In the genomic region with DNA sequence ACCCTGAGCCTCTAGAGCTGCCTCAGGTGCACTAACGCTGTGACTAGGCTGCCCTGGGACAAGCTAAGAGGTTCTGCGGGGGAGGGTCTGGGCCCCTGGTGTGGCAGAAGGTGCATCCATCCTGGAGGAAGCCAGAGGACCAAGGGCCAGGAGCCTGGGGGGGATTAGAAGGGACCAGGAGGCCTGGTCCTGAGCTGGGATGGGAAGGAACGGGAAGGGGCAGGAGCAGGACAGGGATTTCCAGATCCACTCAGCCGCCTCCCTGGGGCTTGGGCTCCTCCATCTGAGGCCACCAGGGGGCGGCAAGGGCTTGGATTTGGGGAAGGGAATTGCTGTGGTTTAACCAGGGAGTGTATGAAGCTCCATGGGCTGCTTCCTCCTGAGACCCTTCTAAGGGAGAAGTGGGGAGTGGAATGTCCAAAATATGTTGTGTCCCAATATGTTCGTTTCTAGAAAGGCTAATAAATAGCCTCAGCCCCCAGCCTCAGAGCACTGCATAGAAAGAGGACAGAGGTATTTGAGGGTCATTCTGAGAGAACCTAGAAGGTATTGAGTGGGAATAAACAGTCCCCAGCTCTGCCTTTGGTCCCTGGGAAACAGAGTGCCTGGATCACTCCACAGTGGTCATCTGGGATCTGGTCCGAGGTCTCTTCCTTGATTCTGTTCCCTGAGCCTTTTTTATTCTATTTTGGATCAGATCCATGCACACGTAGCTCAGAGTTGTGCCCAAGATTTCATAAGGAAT, we compare ENCODE assay signal across 8 cellular contexts. TPM values are rescaled to one million over a fixed set of nuclear protein-coding genes. Genes with fewer than 3 reads are reported as not detected.
DNase-seq lines count a peak whose midpoint lies in the region; ATAC-seq, FAIRE-seq and TF ChIP-seq lines count a peak whose summit lies in the region.

No MANE protein-coding gene starts in this region.

- no peak overlapping the region for H3K4me3 Mint-ChIP-seq in astrocyte (ENCODE audit: unreplicated experiment)
- no peak overlapping the region for H3K4me3 Mint-ChIP-seq in stimulated activated naive CD8-positive, alpha-beta T cell treated with anti-CD3 and anti-CD28 coated beads, Interleukin-15, amount 100 ng/mL, for 72 hours

- H3K9me3 ChIP-seq in HCT116 (ENCODE audit: control insufficient read depth in 1 of 2, insufficient read depth in 1 of 2, low read depth in 1 of 2, low read length in 2 of 2) (no peaks in the 10 kb centered on the region), Panc1 (ENCODE audit: control insufficient read depth, insufficient read depth, low read depth, low read length) (no peaks in the 10 kb centered on the region), astrocyte (ENCODE audit: insufficient read depth, low read depth, low read length) (no peaks in the 10 kb centered on the region)

- BruUV-seq in HCT116 (replicated peaks; lab: Mats Ljungman, UMichigan) = no TSS peak
- BruUV-seq in Panc1 (replicated peaks; lab: Mats Ljungman, UMichigan) = no TSS peak

- no peaks in the 10 kb centered on the region for H3K9me2 ChIP-seq in HCT116 (ENCODE audit: insufficient read depth)

- H3K36me3 Mint-ChIP-seq in astrocyte (ENCODE audit: low read depth, unreplicated experiment) = no peaks in the 10 kb centered on the region

- no peak for FAIRE-seq in astrocyte (lab: Jason Lieb, UNC)

- in situ Hi-C loops in Panc1 (cut with HindIII; ENCODE audit: low pct_unique_long_range_greater_than_20kb, low sequenced_read_pairs) = no loop called here

- peak; percentile 62 for TF ChIP-seq RAD21 in HCT116 (IDR thresholded peaks at IDR 0.05; ENCODE audit: low read depth)

- H3K4me1 ChIP-seq in HCT116 (ENCODE audit: control insufficient read depth in 1 of 2, insufficient read depth in 2 of 2, low read length in 2 of 2) (peaks cover 5 to 9% of the 10 kb centered on the region in 2 experiments; a peak in 3 of 4 replicates), Panc1 (ENCODE audit: control insufficient read depth, insufficient read depth, low read length) (no peaks in the 10 kb centered on the region), astrocyte (ENCODE audit: insufficient read depth, low read length) (peaks cover 2% of the 10 kb centered on the region)

- peak; percentile 74 for DNase-seq in COLO829 (ENCODE audit: low spot score)
- DNase-seq in HCT116 (ENCODE audit: low read depth, low spot score) = peak; percentile 29
- DNase-seq in Panc1 (ENCODE audit: low read depth, low spot score) = no peak
- no peak for DNase-seq in astrocyte (ENCODE audit: low read depth)
- DNase-seq in iris pigment epithelial cell (ENCODE audit: low read depth) = peak; percentile 50
- DNase-seq in stimulated activated naive CD8-positive, alpha-beta T cell treated with anti-CD3 and anti-CD28 coated beads, Interleukin-15, amount 100 ng/mL, for 72 hours = peak; percentile 20 to 23

- peak; percentile 99 for ATAC-seq in HCT116
- peak; percentile 88 for ATAC-seq in Panc1
- no peak for ATAC-seq in stimulated activated naive CD8-positive, alpha-beta T cell treated with anti-CD3 and anti-CD28 coated beads, Interleukin-15, amount 100 ng/mL, for 72 hours
- no peak for ATAC-seq in HG03196 (IDR thresholded peaks at IDR 0.05; ENCODE audit: unreplicated experiment)
- ATAC-seq in GM21423 (IDR thresholded peaks at IDR 0.05; ENCODE audit: unreplicated experiment) = no peak

- H3K36me3 ChIP-seq in HCT116 (ENCODE audit: control insufficient read depth in 1 of 2, insufficient read depth in 2 of 2, low read length in 2 of 2) (no peaks in the 10 kb centered on the region), Panc1 (ENCODE audit: control insufficient read depth, insufficient read depth, low read length) (no peaks in the 10 kb centered on the region), astrocyte (ENCODE audit: insufficient read depth, low read length) (no peaks in the 10 kb centered on the region)

- H3K27me3 Mint-ChIP-seq in astrocyte (ENCODE audit: low read depth, unreplicated experiment) = peaks cover 73% of the 10 kb centered on the region
- H3K27me3 Mint-ChIP-seq in stimulated activated naive CD8-positive, alpha-beta T cell treated with anti-CD3 and anti-CD28 coated beads, Interleukin-15, amount 100 ng/mL, for 72 hours = peaks cover 26% of the 10 kb centered on the region

- H3K79me2 ChIP-seq in HCT116 (ENCODE audit: insufficient read depth, low read length) (no peaks in the 10 kb centered on the region), astrocyte (ENCODE audit: insufficient read depth, low read length) (no peaks in the 10 kb centered on the region)

- no peak for TF ChIP-seq POLR2A in HCT116 (IDR thresholded peaks at IDR 0.05; ENCODE audit: borderline replicate concordance, extremely low read depth, insufficient read depth, insufficient read length)

- no peak overlapping the region for H3K9ac ChIP-seq in HCT116 (ENCODE audit: low read length)
- H3K9ac ChIP-seq in astrocyte (ENCODE audit: low read length) = no peak overlapping the region

- RAD21 ChIA-PET in HCT116 (lab: Charles Lee; ENCODE audit: low non-redundant PET in 1 of 2, low total read pairs in 2 of 2, uncharacterized antibody in 2 of 2, unreplicated experiment in 2 of 2) = interaction anchor here in 1 of 2 experiments (1.2 to 1.3 kb wide), 2 partner anchors 10 to 11 kb away, joined by 3 to 4 read pairs; no protein-coding TSS in a partner anchor

- CTCF ChIA-PET in HCT116 (lab: Charles Lee) = interaction anchor here (0.6 to 2.2 kb wide), 22 partner anchors 9 to 308 kb away, joined by 3 to 64 read pairs (median 4); partner anchors contain the start of gene ZNF280B
- CTCF ChIA-PET in Panc1 (lab: Charles Lee) = interaction anchor here (0.6 to 2.1 kb wide), 5 partner anchors 9 to 167 kb away, joined by 3 to 13 read pairs (median 4); no protein-coding TSS in a partner anchor

- H3K4me3 ChIP-seq in HCT116 (replicated peaks in 1 of 2; ENCODE audit: low read depth in 1 of 2, low read length in 2 of 2) (no peak overlapping the region), Panc1 (ENCODE audit: low read depth in 2 of 2, low read length in 2 of 2) (no peak overlapping the region), astrocyte (ENCODE audit: insufficient read depth, low read depth, low read length) (no peak overlapping the region)

- no peaks in the 10 kb centered on the region for H3K4me1 Mint-ChIP-seq in astrocyte (ENCODE audit: low read depth, unreplicated experiment)
- no peaks in the 10 kb centered on the region for H3K4me1 Mint-ChIP-seq in stimulated activated naive CD8-positive, alpha-beta T cell treated with anti-CD3 and anti-CD28 coated beads, Interleukin-15, amount 100 ng/mL, for 72 hours

- no peaks in the 10 kb centered on the region for H3K27me3 ChIP-seq in HCT116 (ENCODE audit: insufficient read depth, low read length)
- no peaks in the 10 kb centered on the region for H3K27me3 ChIP-seq in Panc1 (ENCODE audit: control insufficient read depth, insufficient read depth, low read length)
- H3K27me3 ChIP-seq in astrocyte (ENCODE audit: insufficient read depth, low read length) = peaks cover 2% of the 10 kb centered on the region

- intact Hi-C loops in HCT116 (cut with micrococcal nuclease) = no loop called here
- intact Hi-C loops in Panc1 (cut with micrococcal nuclease; ENCODE audit: unreplicated experiment) = no loop called here

- TF ChIP-seq CTCF in HCT116 (IDR thresholded peaks at IDR 0.05 in 2 of 3, conservative IDR thresholded peaks at IDR 0.05 in 1 of 3; ENCODE audit: borderline replicate concordance in 1 of 3, insufficient read depth in 1 of 3, low read depth in 2 of 3, low read length in 2 of 3) (peak; percentile 56 to 95 (median 90); a peak in 5 of 6 replicates), Panc1 (IDR thresholded peaks at IDR 0.05) (peak; percentile 86), astrocyte (IDR thresholded peaks at IDR 0.05; ENCODE audit: insufficient read depth, low read depth, low read length) (peak; percentile 66)

- no peaks in the 10 kb centered on the region for H4K20me1 ChIP-seq in HCT116 (ENCODE audit: insufficient read depth)
- no peaks in the 10 kb centered on the region for H4K20me1 ChIP-seq in astrocyte (ENCODE audit: insufficient read depth, low read length)

- H3K4me2 ChIP-seq in HCT116 (ENCODE audit: low read length) = no peak overlapping the region
- H3K4me2 ChIP-seq in astrocyte (ENCODE audit: low read length) = no peak overlapping the region

- POLR2A ChIA-PET in HCT116 (lab: Charles Lee) (interaction anchor here (1.7 kb wide), 1 partner anchor 11 kb away, joined by 12 read pairs; no protein-coding TSS in a partner anchor), Panc1 (lab: Charles Lee) (no interaction called here)

- H2AFZ ChIP-seq in HCT116 (ENCODE audit: low read depth, low read length, poor library complexity, severe bottlenecking) = no peak overlapping the region
- no peak overlapping the region for H2AFZ ChIP-seq in astrocyte (ENCODE audit: low read depth, low read length)

- H3K27ac ChIP-seq in HCT116 (ENCODE audit: low read depth, low read length) (no peak overlapping the region), Panc1 (ENCODE audit: low read length) (no peak overlapping the region), astrocyte (ENCODE audit: low read depth, low read length) (no peak overlapping the region)

- no peaks in the 10 kb centered on the region for H3K9me3 Mint-ChIP-seq in astrocyte (ENCODE audit: unreplicated experiment)
- H3K9me3 Mint-ChIP-seq in stimulated activated naive CD8-positive, alpha-beta T cell treated with anti-CD3 and anti-CD28 coated beads, Interleukin-15, amount 100 ng/mL, for 72 hours = no peaks in the 10 kb centered on the region

- no peak overlapping the region for H3K27ac Mint-ChIP-seq in astrocyte (ENCODE audit: unreplicated experiment)
- H3K27ac Mint-ChIP-seq in stimulated activated naive CD8-positive, alpha-beta T cell treated with anti-CD3 and anti-CD28 coated beads, Interleukin-15, amount 100 ng/mL, for 72 hours = no peak overlapping the region

TF ChIP-seq in HCT116, 20 proteins besides CTCF, POLR2A, EP300 and RAD21:
- TF ChIP-seq CEBPB (IDR thresholded peaks at IDR 0.05; ENCODE audit: low read depth) = no peak

RNA-seq across cellular contexts. Expression of gene PRAME, which starts 17.4 kb away (rescaled TPM):
- 28.4 TPM for total RNA-seq in HCT116 (2021; ENCODE audit: unreplicated experiment)
- 22.3 and 24.1 TPM in 2 replicates for polyA plus RNA-seq in HCT116 (2012)
- 68.4 TPM for total RNA-seq in Panc1 (2021; ENCODE audit: unreplicated experiment)
- 94.9 TPM for polyA plus RNA-seq in Panc1 (2012; ENCODE audit: insufficient read length)
- total RNA-seq in astrocyte = not detected in 2 replicates

RNA-seq across cellular contexts. Expression of gene ZNF280A, which starts 56.3 kb away (rescaled TPM):
- total RNA-seq in HCT116 (2021; ENCODE audit: unreplicated experiment) = 0.81 TPM
- 0.15 and 0.70 TPM in 2 replicates for polyA plus RNA-seq in HCT116 (2012)
- 0.10 TPM for total RNA-seq in Panc1 (2021; ENCODE audit: unreplicated experiment)
- 0.10 TPM for polyA plus RNA-seq in Panc1 (2012; ENCODE audit: insufficient read length)
- 0.09 TPM in 1 of 2 replicates, not detected in the other for total RNA-seq in astrocyte

Comparison
In these comparisons a context has a peak if more than half of its experiments do, and no peak if none do; other contexts are left out.
1. DNase-seq: peak in COLO829 (single experiment), HCT116 (single experiment), iris pigment epithelial cell (single experiment) and stimulated activated naive CD8-positive, alpha-beta T cell treated with anti-CD3 and anti-CD28 coated beads, Interleukin-15, amount 100 ng/mL, for 72 hours (2 of 2); none in Panc1 (single experiment) and astrocyte (single experiment).
2. ATAC-seq: peak in HCT116 (single experiment) and Panc1 (single experiment); none in stimulated activated naive CD8-positive, alpha-beta T cell treated with anti-CD3 and anti-CD28 coated beads, Interleukin-15, amount 100 ng/mL, for 72 hours (single experiment), HG03196 (single experiment) and GM21423 (single experiment).
3. RNA of gene PRAME, which starts 17.4 kb away (total RNA-seq): 68.4 TPM in Panc1 (single experiment) and 28.4 TPM in HCT116 (single experiment); not detected in astrocyte; every median in the first group is over 10 times any median in the second.
4. Peak in every context shown above with its lines, with median percentiles within 50 percentile points of each other: CTCF ChIP-seq.